In the genomic region with DNA sequence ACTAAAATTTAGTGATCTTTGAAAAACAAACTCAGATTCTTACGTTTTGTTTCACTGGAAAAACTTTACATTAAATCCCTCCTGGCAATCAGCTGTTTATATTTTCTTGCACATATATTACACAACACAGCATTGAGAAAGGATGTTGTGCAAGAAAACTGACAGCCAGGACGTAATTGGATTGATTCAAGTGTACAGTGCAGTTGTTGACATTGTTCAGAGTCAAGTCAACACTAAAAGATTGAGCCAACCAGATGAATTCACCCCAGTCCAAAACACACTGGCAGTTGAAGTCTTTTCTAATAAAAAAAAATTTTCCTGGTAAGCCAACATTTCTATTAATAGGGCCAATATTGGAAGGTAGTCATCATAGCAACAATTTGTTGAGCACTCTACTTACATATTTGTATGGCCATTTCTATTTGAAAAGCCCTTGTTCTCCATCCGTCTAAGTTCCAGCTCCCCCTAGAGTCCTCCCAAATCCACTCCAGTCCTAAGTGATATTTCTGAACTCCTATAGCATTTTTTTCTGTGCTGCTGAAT, we compare ENCODE assay signal across 1 cellular context.
A peak's percentile ranks its signal among the peaks of the same experiment; 100 is the strongest.
TF ChIP-seq lines count a peak whose summit lies in the region.

No MANE protein-coding gene starts in this region.

TF ChIP-seq in IMR-90, 13 proteins besides CTCF, POLR2A, EP300 and RAD21:
- TF ChIP-seq NFE2L2 (IDR thresholded peaks at IDR 0.05; ENCODE audit: low read depth, low read length) (no peak), SMC3 (IDR thresholded peaks at IDR 0.05; ENCODE audit: low read depth, low read length) (0 out of 2 replicates have a peak, but pooled peaks have one; percentile 12), CEBPB (IDR thresholded peaks at IDR 0.05; ENCODE audit: low read depth, low read length) (peak; percentile 93)
